ENCODE assay signal across 13 cellular contexts in the genomic region with DNA sequence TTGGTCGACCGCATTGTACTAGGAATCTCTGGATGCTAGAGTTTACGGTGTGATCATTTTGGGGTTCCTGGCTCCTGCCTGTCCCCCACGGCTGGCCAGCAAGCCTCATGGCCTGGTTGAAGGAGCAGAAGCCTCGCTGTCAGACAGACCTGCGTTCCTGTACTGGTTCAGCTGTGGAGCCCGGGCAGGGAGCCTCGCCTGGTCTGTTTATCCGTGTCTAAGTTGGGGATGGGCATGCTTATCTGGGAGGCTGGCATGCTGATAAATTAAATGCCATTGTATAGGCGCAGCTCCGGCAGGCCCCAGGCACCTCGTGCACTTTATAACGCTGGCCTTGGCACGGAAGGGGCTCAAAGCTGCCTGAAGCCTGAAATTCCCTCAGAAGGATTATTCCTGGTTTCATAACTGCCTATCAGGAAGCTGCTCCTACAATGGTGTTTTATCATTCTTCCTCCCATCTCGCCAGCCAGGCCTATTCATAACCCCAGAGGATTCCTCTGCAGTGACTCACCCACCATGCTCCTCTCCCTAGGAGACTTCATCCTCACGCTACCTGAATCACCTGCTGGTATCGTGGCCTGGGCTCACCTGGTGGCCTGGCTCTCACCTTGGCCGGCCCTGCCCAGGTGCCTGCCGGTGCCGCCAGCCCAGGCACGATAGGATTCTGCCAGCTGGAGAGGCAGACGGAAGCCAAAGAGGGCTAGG.
DNase-seq lines count a peak whose midpoint lies in the region; ATAC-seq and TF ChIP-seq lines count a peak whose summit lies in the region.
"Had no signal": no experiment of that assay in that cellular context is flagged by ENCODE, and none has a peak within 500 bp of the region (broad histone marks: within the 10 kb centered on the region; RNA-seq: fewer than 3 reads in every experiment).

No MANE protein-coding gene starts in this region.

- H3K27me3 ChIP-seq in AG04450 (ENCODE audit: control insufficient read depth, insufficient read depth, low read length) (no peaks in the 10 kb centered on the region), mesendoderm (ENCODE audit: insufficient read depth, low read length, poor library complexity) (no peaks in the 10 kb centered on the region)

- H3K4me3 ChIP-seq in AG04450 (ENCODE audit: low read depth, low read length) (no peak overlapping the region), mesendoderm (ENCODE audit: low read length) (no peak overlapping the region)

- H3K4me1 ChIP-seq in mesendoderm (ENCODE audit: control insufficient read depth, low read depth, low read length), result peaks cover 2% of the 10 kb centered on the region

- no peaks in the 10 kb centered on the region; the same call in 1 of the 2 replicates for H3K9me3 ChIP-seq in AG04450 (ENCODE audit: control insufficient read depth, insufficient read depth, low read length)

- no peak overlapping the region for H4K5ac ChIP-seq in mesendoderm (ENCODE audit: low read length)

- no peak for ATAC-seq in GM19452 (IDR thresholded peaks at IDR 0.05; ENCODE audit: unreplicated experiment)

- peaks cover 19% of the 10 kb centered on the region for H3K27me3 Mint-ChIP-seq in endothelial cell (ENCODE audit: unreplicated experiment)

- H3K23ac ChIP-seq in mesendoderm (ENCODE audit: low read length), result no peak overlapping the region

- no peak overlapping the region for H2BK5ac ChIP-seq in mesendoderm (ENCODE audit: low read length)

- POLR2A ChIA-PET in AG04450 (lab: Yijun Ruan, JAX), result no interaction called here

- TF ChIP-seq RAD21 in Ishikawa (IDR thresholded peaks at IDR 0.05; ENCODE audit: low read depth), result no peak

- H3K36me3 Mint-ChIP-seq in endothelial cell (ENCODE audit: low read depth, unreplicated experiment), result peaks cover 20% of the 10 kb centered on the region
- H3K36me3 Mint-ChIP-seq: activated CD4-positive, alpha-beta memory T cell treated with anti-CD3 and anti-CD28 coated beads for 36 hours; CD4-positive, CD25-positive, alpha-beta regulatory T cell had no signal

- H3K4me3 Mint-ChIP-seq in endothelial cell (ENCODE audit: unreplicated experiment), result no peak overlapping the region
- H3K4me3 Mint-ChIP-seq: activated CD4-positive, alpha-beta memory T cell treated with anti-CD3 and anti-CD28 coated beads for 36 hours; CD4-positive, CD25-positive, alpha-beta regulatory T cell had no signal

- no peaks in the 10 kb centered on the region for H3K79me2 ChIP-seq in mesendoderm (ENCODE audit: control insufficient read depth, insufficient read depth, low read length)

- peak overlapping the region; percentile 3 for H3K18ac ChIP-seq in mesendoderm (ENCODE audit: low read length)

- H3K4me1 Mint-ChIP-seq in endothelial cell (ENCODE audit: unreplicated experiment), result peaks cover 4% of the 10 kb centered on the region
- H3K4me1 Mint-ChIP-seq: CD4-positive, CD25-positive, alpha-beta regulatory T cell had no signal

- no peak overlapping the region for H3K9ac ChIP-seq in mesendoderm (ENCODE audit: low read length)

- CTCF ChIA-PET in AG04450 (lab: Charles Lee), result no interaction called here

- H3K4ac ChIP-seq in mesendoderm (ENCODE audit: low read depth, low read length), result no peak overlapping the region

- H3K79me1 ChIP-seq in mesendoderm (ENCODE audit: low read length), result no peaks in the 10 kb centered on the region

- peak; percentile 93 for TF ChIP-seq EP300 in Ishikawa (IDR thresholded peaks at IDR 0.05; ENCODE audit: borderline replicate concordance)

- H3K27ac Mint-ChIP-seq in endothelial cell (ENCODE audit: unreplicated experiment), result no peak overlapping the region
- H3K27ac Mint-ChIP-seq: activated CD4-positive, alpha-beta memory T cell treated with anti-CD3 and anti-CD28 coated beads for 36 hours; CD4-positive, CD25-positive, alpha-beta regulatory T cell had no signal

- H2AK5ac ChIP-seq in mesendoderm (ENCODE audit: low read length), result no peak overlapping the region

- no peak for DNase-seq in AG04450 (ENCODE audit: low read depth, low spot score)
- peak; percentile 80 to 94 for DNase-seq in dermis microvascular lymphatic vessel endothelial cell (ENCODE audit: low read depth in 2 of 2)
- DNase-seq in mesendoderm, result peak; percentile 66
- no peak for DNase-seq in NCI-H1105 treated with DMSO at 0.1 percent for 48 hours (lab: John Stamatoyannopoulos, UW)
- no peak for DNase-seq in endothelial cell (ENCODE audit: low spot score)
- DNase-seq in DMS79 (lab: John Stamatoyannopoulos, UW), result no peak
- DNase-seq: activated CD4-positive, alpha-beta memory T cell treated with anti-CD3 and anti-CD28 coated beads for 36 hours; CD4-positive, CD25-positive, alpha-beta regulatory T cell; kidney; NCI-H69; stimulated activated CD4-positive, alpha-beta T cell treated with anti-CD3 and anti-CD28 coated beads, Interleukin-4, amount 100 ng/mL, for 1 hour had no signal

- TF ChIP-seq CTCF in AG04450 (IDR thresholded peaks at IDR 0.05; ENCODE audit: low read depth, low read length) (no peak), endothelial cell (IDR thresholded peaks at IDR 0.05; ENCODE audit: unreplicated experiment) (no peak)

- WGBS in mesendoderm (ENCODE audit: extremely low coverage, insufficient coverage, low lambda C conversion rate), result no CpG with 5 or more reads among the region's 22 CpGs

- H3K56ac ChIP-seq in mesendoderm (ENCODE audit: low read length), result no peak overlapping the region

- H4K8ac ChIP-seq in mesendoderm (ENCODE audit: low read depth, low read length), result no peak overlapping the region

- H2BK120ac ChIP-seq in mesendoderm (ENCODE audit: low read depth, low read length), result no peak overlapping the region

- H3K36me3 ChIP-seq in mesendoderm (ENCODE audit: control insufficient read depth, insufficient read depth, low read length), result no peaks in the 10 kb centered on the region

- H3K27ac ChIP-seq in AG04450 (ENCODE audit: low read depth, low read length), result peak overlapping the region; percentile 57
- H3K27ac ChIP-seq in mesendoderm (ENCODE audit: low read depth, low read length), result no peak overlapping the region

- H3K4me2 ChIP-seq in mesendoderm (ENCODE audit: low read length), result no peak overlapping the region

- no peaks in the 10 kb centered on the region for H3K9me3 Mint-ChIP-seq in endothelial cell (ENCODE audit: unreplicated experiment)
- H3K9me3 Mint-ChIP-seq: activated CD4-positive, alpha-beta memory T cell treated with anti-CD3 and anti-CD28 coated beads for 36 hours had no signal

- no peak overlapping the region for H2BK15ac ChIP-seq in mesendoderm (replicated peaks; ENCODE audit: low read depth)

TF ChIP-seq in Ishikawa, 13 proteins besides CTCF, POLR2A, EP300 and RAD21:
- TF ChIP-seq ZBTB7A (IDR thresholded peaks at IDR 0.05; ENCODE audit: low read depth) (no peak), TEAD4 (IDR thresholded peaks at IDR 0.05) (peak; percentile 84), TCF12 (IDR thresholded peaks at IDR 0.05; ENCODE audit: low read depth) (peak; percentile 95), CREB1 (IDR thresholded peaks at IDR 0.05; ENCODE audit: low read depth) (no peak), NFIC (IDR thresholded peaks at IDR 0.05) (peak; percentile 81), YY1 (IDR thresholded peaks at IDR 0.05; ENCODE audit: low read depth) (peak; percentile 13; the same call in 1 of the 2 replicates), CEBPB (IDR thresholded peaks at IDR 0.05) (no peak), FOXM1 (IDR thresholded peaks at IDR 0.05; ENCODE audit: borderline replicate concordance, low read depth) (peak; percentile 84), EGR1 (IDR thresholded peaks at IDR 0.05) (no peak), TAF1 (IDR thresholded peaks at IDR 0.05; ENCODE audit: low read depth) (no peak)
- TF ChIP-seq, protein P1, sequence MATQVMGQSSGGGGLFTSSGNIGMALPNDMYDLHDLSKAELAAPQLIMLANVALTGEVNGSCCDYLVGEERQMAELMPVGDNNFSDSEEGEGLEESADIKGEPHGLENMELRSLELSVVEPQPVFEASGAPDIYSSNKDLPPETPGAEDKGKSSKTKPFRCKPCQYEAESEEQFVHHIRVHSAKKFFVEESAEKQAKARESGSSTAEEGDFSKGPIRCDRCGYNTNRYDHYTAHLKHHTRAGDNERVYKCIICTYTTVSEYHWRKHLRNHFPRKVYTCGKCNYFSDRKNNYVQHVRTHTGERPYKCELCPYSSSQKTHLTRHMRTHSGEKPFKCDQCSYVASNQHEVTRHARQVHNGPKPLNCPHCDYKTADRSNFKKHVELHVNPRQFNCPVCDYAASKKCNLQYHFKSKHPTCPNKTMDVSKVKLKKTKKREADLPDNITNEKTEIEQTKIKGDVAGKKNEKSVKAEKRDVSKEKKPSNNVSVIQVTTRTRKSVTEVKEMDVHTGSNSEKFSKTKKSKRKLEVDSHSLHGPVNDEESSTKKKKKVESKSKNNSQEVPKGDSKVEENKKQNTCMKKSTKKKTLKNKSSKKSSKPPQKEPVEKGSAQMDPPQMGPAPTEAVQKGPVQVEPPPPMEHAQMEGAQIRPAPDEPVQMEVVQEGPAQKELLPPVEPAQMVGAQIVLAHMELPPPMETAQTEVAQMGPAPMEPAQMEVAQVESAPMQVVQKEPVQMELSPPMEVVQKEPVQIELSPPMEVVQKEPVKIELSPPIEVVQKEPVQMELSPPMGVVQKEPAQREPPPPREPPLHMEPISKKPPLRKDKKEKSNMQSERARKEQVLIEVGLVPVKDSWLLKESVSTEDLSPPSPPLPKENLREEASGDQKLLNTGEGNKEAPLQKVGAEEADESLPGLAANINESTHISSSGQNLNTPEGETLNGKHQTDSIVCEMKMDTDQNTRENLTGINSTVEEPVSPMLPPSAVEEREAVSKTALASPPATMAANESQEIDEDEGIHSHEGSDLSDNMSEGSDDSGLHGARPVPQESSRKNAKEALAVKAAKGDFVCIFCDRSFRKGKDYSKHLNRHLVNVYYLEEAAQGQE (IDR thresholded peaks at IDR 0.05; ENCODE audit: low read depth), result no peak
- TF ChIP-seq, protein P2, sequence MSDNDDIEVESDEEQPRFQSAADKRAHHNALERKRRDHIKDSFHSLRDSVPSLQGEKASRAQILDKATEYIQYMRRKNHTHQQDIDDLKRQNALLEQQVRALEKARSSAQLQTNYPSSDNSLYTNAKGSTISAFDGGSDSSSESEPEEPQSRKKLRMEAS (IDR thresholded peaks at IDR 0.05), result peak; percentile 91
- TF ChIP-seq, protein P3, sequence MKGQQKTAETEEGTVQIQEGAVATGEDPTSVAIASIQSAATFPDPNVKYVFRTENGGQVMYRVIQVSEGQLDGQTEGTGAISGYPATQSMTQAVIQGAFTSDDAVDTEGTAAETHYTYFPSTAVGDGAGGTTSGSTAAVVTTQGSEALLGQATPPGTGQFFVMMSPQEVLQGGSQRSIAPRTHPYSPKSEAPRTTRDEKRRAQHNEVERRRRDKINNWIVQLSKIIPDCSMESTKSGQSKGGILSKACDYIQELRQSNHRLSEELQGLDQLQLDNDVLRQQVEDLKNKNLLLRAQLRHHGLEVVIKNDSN (IDR thresholded peaks at IDR 0.05), result 0 out of 2 replicates have a peak, but pooled peaks have one; percentile 25

Comparison
In these comparisons a context has a peak if more than half of its experiments do, and no peak if none do; other contexts are left out.
1. DNase-seq: peak in dermis microvascular lymphatic vessel endothelial cell (2 of 2) and mesendoderm (single experiment); none in AG04450 (single experiment), NCI-H1105 treated with DMSO at 0.1 percent for 48 hours (single experiment), endothelial cell (single experiment) and DMS79 (single experiment).